Comparison of ENCODE assay signal across 27 cellular contexts in genomic region chr1:87000460-87000859, GRCh38.
"Had no signal": no experiment of that assay in that cellular context is flagged by ENCODE, and none has a peak within 500 bp of the region (broad histone marks: within the 10 kb centered on the region; RNA-seq: fewer than 3 reads in every experiment).

No MANE protein-coding gene starts in this region.

- ATAC-seq: left ventricle myocardium superior; lower lobe of right lung; naive thymus-derived CD8-positive, alpha-beta T cell; pancreas; psoas muscle; sciatic nerve; stimulated activated memory B cell treated with anti-CD40 and anti-IgM and Interleukin-4, amounts not matched to agents 10 μg/mL and 1 μg/mL and 100 μg/mL, for 72 hours; stimulated activated naive CD8-positive, alpha-beta T cell treated with anti-CD3 and anti-CD28 coated beads, Interleukin-15, amount 100 ng/mL, for 72 hours had no signal

- DNase-seq: head of caudate nucleus; hippocampal formation; kidney; left ventricle myocardium superior; lower lobe of right lung; mammary epithelial cell; mesenchymal stem cell; naive thymus-derived CD8-positive, alpha-beta T cell; nucleus accumbens; pancreas; posterior cingulate gyrus; psoas muscle; stimulated activated CD4-positive, alpha-beta T cell treated with anti-CD3 and anti-CD28 coated beads, Interleukin-1b, Interleukin-23, amount 100 ng/mL, for 48 hours; stimulated activated CD4-positive, alpha-beta T cell treated with anti-CD3 and anti-CD28 coated beads, Interleukin-2, amount 100 ng/mL, for 48 hours; stimulated activated CD4-positive, alpha-beta T cell treated with anti-CD3 and anti-CD28 coated beads, Interleukin-4, amount 100 ng/mL, for 4 hours; stimulated activated CD8-positive, alpha-beta memory T cell treated with anti-CD3 and anti-CD28 coated beads, Interleukin-4, amount 100 ng/mL, for 48 hours; stimulated activated naive CD4-positive, alpha-beta T cell treated with Interleukin-2 at 50 U/mL for 16 hours; stimulated activated naive CD8-positive, alpha-beta T cell treated with anti-CD3 and anti-CD28 coated beads, Interleukin-15, amount 100 ng/mL, for 72 hours; substantia nigra; transverse colon; upper lobe of left lung had no signal

- H3K27ac Mint-ChIP-seq: naive thymus-derived CD8-positive, alpha-beta T cell; nephron; stimulated activated memory B cell treated with anti-CD40 and anti-IgM and Interleukin-4, amounts not matched to agents 10 μg/mL and 1 μg/mL and 100 μg/mL, for 72 hours; stimulated activated naive CD8-positive, alpha-beta T cell treated with anti-CD3 and anti-CD28 coated beads, Interleukin-15, amount 100 ng/mL, for 72 hours had no signal

- H3K36me3 ChIP-seq: lower lobe of right lung, pancreas, transverse colon, upper lobe of left lung, vagina had no signal

- H3K4me3 ChIP-seq: lower lobe of right lung, pancreas, psoas muscle, skin epidermis, transverse colon, upper lobe of left lung, vagina had no signal

- H3K4me1 Mint-ChIP-seq: nephron had no signal

- H3K9me3 ChIP-seq: lower lobe of right lung, pancreas, psoas muscle, transverse colon, upper lobe of left lung, vagina had no signal

- H3K9me3 Mint-ChIP-seq: neural crest cell; stimulated activated memory B cell treated with anti-CD40 and anti-IgM and Interleukin-4, amounts not matched to agents 10 μg/mL and 1 μg/mL and 100 μg/mL, for 72 hours; stimulated activated naive CD8-positive, alpha-beta T cell treated with anti-CD3 and anti-CD28 coated beads, Interleukin-15, amount 100 ng/mL, for 72 hours had no signal

- H3K27me3 Mint-ChIP-seq: naive thymus-derived CD8-positive, alpha-beta T cell; stimulated activated memory B cell treated with anti-CD40 and anti-IgM and Interleukin-4, amounts not matched to agents 10 μg/mL and 1 μg/mL and 100 μg/mL, for 72 hours; stimulated activated naive CD8-positive, alpha-beta T cell treated with anti-CD3 and anti-CD28 coated beads, Interleukin-15, amount 100 ng/mL, for 72 hours had no signal

- H3K27me3 ChIP-seq: pancreas, transverse colon, upper lobe of left lung, vagina had no signal

- H3K27ac ChIP-seq: lower lobe of right lung, pancreas, psoas muscle, skin epidermis, transverse colon, upper lobe of left lung, vagina had no signal

- H3K4me3 Mint-ChIP-seq: naive thymus-derived CD8-positive, alpha-beta T cell; nephron; neural crest cell; stimulated activated memory B cell treated with anti-CD40 and anti-IgM and Interleukin-4, amounts not matched to agents 10 μg/mL and 1 μg/mL and 100 μg/mL, for 72 hours; stimulated activated naive CD8-positive, alpha-beta T cell treated with anti-CD3 and anti-CD28 coated beads, Interleukin-15, amount 100 ng/mL, for 72 hours had no signal

- H3K4me1 ChIP-seq: lower lobe of right lung, pancreas, upper lobe of left lung, vagina had no signal
